Comparison of ENCODE assay signal across 9 cellular contexts in the genomic region with DNA sequence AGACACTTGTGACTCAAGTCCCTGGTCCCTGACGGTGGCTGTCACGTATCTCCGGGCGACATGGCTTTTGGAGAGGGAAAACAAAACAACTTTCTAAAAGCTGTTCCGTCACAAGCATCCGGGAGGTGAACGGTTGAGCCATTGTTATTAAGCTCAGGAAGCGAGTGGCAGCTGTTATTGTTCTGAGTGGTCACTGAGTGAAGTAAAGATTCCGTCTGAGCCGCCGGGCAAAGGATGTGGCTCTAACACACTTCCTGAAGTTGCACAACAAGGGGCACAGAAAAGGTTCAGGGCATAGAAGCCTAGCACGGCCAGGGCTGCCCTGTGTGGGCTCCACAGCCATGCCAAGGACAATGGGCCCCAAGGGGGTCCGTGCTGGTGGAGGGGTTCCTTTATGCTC. TPM values are rescaled to one million over a fixed set of nuclear protein-coding genes. Genes with fewer than 3 reads are reported as not detected.
DNase-seq lines count a peak whose midpoint lies in the region; ATAC-seq and TF ChIP-seq lines count a peak whose summit lies in the region.
"Had no signal": no experiment of that assay in that cellular context is flagged by ENCODE, and none has a peak within 500 bp of the region (broad histone marks: within the 10 kb centered on the region; RNA-seq: fewer than 3 reads in every experiment).

No MANE protein-coding gene starts in this region.

- H3K27me3 Mint-ChIP-seq in CD14-positive monocyte (ENCODE audit: low read depth in 3 of 3) (peaks cover 0 to 1% (median 0%) of the 10 kb centered on the region in 3 donors), type B pancreatic cell (peaks cover 7% of the 10 kb centered on the region)
- H3K27me3 Mint-ChIP-seq in activated naive CD8-positive, alpha-beta T cell treated with anti-CD3 and anti-CD28 coated beads for 36 hours: no peaks in the 10 kb centered on the region

- intact Hi-C loops in CD14-positive monocyte (cut with micrococcal nuclease): loop anchor here (2.0 to 10.0 kb wide), 2 partner anchors 14 to 770 kb away; no protein-coding TSS in a partner anchor

- H3K9me3 Mint-ChIP-seq in CD14-positive monocyte (no peaks in the 10 kb centered on the region), type B pancreatic cell (no peaks in the 10 kb centered on the region)
- no peaks in the 10 kb centered on the region for H3K9me3 Mint-ChIP-seq in activated naive CD8-positive, alpha-beta T cell treated with anti-CD3 and anti-CD28 coated beads for 36 hours

- H3K36me3 Mint-ChIP-seq in CD14-positive monocyte (peaks cover 65 to 93% of the 10 kb centered on the region in 2 donors), type B pancreatic cell (no peaks in the 10 kb centered on the region)
- peaks cover 65% of the 10 kb centered on the region for H3K36me3 Mint-ChIP-seq in activated naive CD8-positive, alpha-beta T cell treated with anti-CD3 and anti-CD28 coated beads for 36 hours

- TF ChIP-seq CTCF in CD14-positive monocyte (IDR thresholded peaks at IDR 0.05) (no peak), type B pancreatic cell (conservative IDR thresholded peaks at IDR 0.05) (no peak)

- H3K4me3 Mint-ChIP-seq in CD14-positive monocyte (peak overlapping the region; percentile 69 to 85), type B pancreatic cell (no peak overlapping the region)
- H3K4me3 Mint-ChIP-seq in activated naive CD8-positive, alpha-beta T cell treated with anti-CD3 and anti-CD28 coated beads for 36 hours: peak overlapping the region; percentile 63

- H3K4me1 Mint-ChIP-seq in CD14-positive monocyte (peaks cover 97% of the 10 kb centered on the region), type B pancreatic cell (ENCODE audit: unreplicated experiment) (no peaks in the 10 kb centered on the region)
- H3K4me1 Mint-ChIP-seq in activated naive CD8-positive, alpha-beta T cell treated with anti-CD3 and anti-CD28 coated beads for 36 hours: peaks cover 73% of the 10 kb centered on the region

- H3K27ac Mint-ChIP-seq in CD14-positive monocyte (peak overlapping the region; percentile 97 to 100 (median 99)), type B pancreatic cell (no peak overlapping the region)
- H3K27ac Mint-ChIP-seq in activated naive CD8-positive, alpha-beta T cell treated with anti-CD3 and anti-CD28 coated beads for 36 hours: peak overlapping the region; percentile 87

- DNase-seq in CD14-positive monocyte (ENCODE audit: low spot score): peak; percentile 88
- peak; percentile 36 for DNase-seq in activated naive CD8-positive, alpha-beta T cell treated with anti-CD3 and anti-CD28 coated beads for 36 hours
- DNase-seq in medulla oblongata (ENCODE audit: extremely low spot score): peak; percentile 76
- DNase-seq in type B pancreatic cell (ENCODE audit: extremely low spot score, unreplicated experiment): no peak
- no peak for DNase-seq in NCI-H748 (lab: John Stamatoyannopoulos, UW; ENCODE audit: unreplicated experiment)
- DNase-seq in NK-92 treated with Interleukin-12 subunit alpha and Interleukin-12 subunit beta, amount 100 ng/mL, for 24 hours (lab: John Stamatoyannopoulos, UW): no peak

- peak; percentile 23 for ATAC-seq in HG03432 (IDR thresholded peaks at IDR 0.05; ENCODE audit: unreplicated experiment)
- ATAC-seq in GM21576 (IDR thresholded peaks at IDR 0.05; ENCODE audit: unreplicated experiment): no peak

RNA-seq across cellular contexts. Expression of gene INPP5D, which starts 24.3 kb away (rescaled TPM):
- 10 to 100 TPM; 30.6 to 54.8 TPM for polyA plus RNA-seq in CD14-positive monocyte
- total RNA-seq in activated naive CD8-positive, alpha-beta T cell treated with anti-CD3 and anti-CD28 coated beads for 36 hours: 10 to 100 TPM; 38.7 to 41.8 TPM
- total RNA-seq in type B pancreatic cell (ENCODE audit: low replicate concordance): 18.3 and 40.8 TPM in 2 replicates

RNA-seq across cellular contexts. Expression of gene NEU2, which starts 52.0 kb away (rescaled TPM):
- not detected for polyA plus RNA-seq in CD14-positive monocyte
- total RNA-seq in activated naive CD8-positive, alpha-beta T cell treated with anti-CD3 and anti-CD28 coated beads for 36 hours: not detected
- 0.33 TPM in 1 of 2 replicates, not detected in the other for total RNA-seq in type B pancreatic cell (ENCODE audit: low replicate concordance)
- total RNA-seq: mononuclear cell had no signal

Comparison
In these comparisons a context has a peak if more than half of its experiments do, and no peak if none do; other contexts are left out.
1. DNase-seq: peak in CD14-positive monocyte (single experiment), activated naive CD8-positive, alpha-beta T cell treated with anti-CD3 and anti-CD28 coated beads for 36 hours (single experiment) and medulla oblongata (single experiment); none in type B pancreatic cell (single experiment), NCI-H748 (single experiment) and NK-92 treated with Interleukin-12 subunit alpha and Interleukin-12 subunit beta, amount 100 ng/mL, for 24 hours (single experiment).